In genomic region chr10:120382360-120382759, GRCh38 we compare ENCODE assay signal across 8 cellular contexts.
"Had no signal": no experiment of that assay in that cellular context is flagged by ENCODE, and none has a peak within 500 bp of the region (broad histone marks: within the 10 kb centered on the region; RNA-seq: fewer than 3 reads in every experiment).

No MANE protein-coding gene starts in this region.

- H3K4me3 ChIP-seq: GM23248, HAP-1, K562 had no signal

- H3K9me3 ChIP-seq: HAP-1 had no signal

- H3K4me1 ChIP-seq: HAP-1 had no signal

- DNase-seq: GM23248, GOT3, H7, HFFc6, IMR-90 had no signal

- H3K27ac ChIP-seq: GM23248 had no signal

- ATAC-seq: HCT116, K562 had no signal

- H3K36me3 ChIP-seq: HAP-1 had no signal
